10 cellular contexts compared by ENCODE assay signal in genomic region chr3:30578479-30578878, GRCh38. TPM values are rescaled to one million over a fixed set of nuclear protein-coding genes. Genes with fewer than 3 reads are reported as not detected.
A peak's percentile ranks its signal among the peaks of the same experiment; 100 is the strongest.
DNase-seq lines count a peak whose midpoint lies in the region; ATAC-seq and TF ChIP-seq lines count a peak whose summit lies in the region.
"Had no signal": no experiment of that assay in that cellular context is flagged by ENCODE, and none has a peak within 500 bp of the region (broad histone marks: within the 10 kb centered on the region; RNA-seq: fewer than 3 reads in every experiment).

No MANE protein-coding gene starts in this region.

- no peak overlapping the region for H3K4me3 ChIP-seq in thoracic aorta

- no peaks in the 10 kb centered on the region for H3K9me3 Mint-ChIP-seq in activated CD8-positive, alpha-beta memory T cell treated with anti-CD3 and anti-CD28 coated beads, Interleukin-2, amount 10 ng/mL, durations not matched to agents 7 days and 5 days (ENCODE audit: low read depth)
- H3K9me3 Mint-ChIP-seq: IgD-negative memory B cell had no signal

- H3K27ac ChIP-seq in RWPE1 (no peak overlapping the region), thoracic aorta (no peak overlapping the region)
- H3K27ac ChIP-seq: 22Rv1 had no signal

- peak; percentile 0 for DNase-seq in DMS53 (lab: John Stamatoyannopoulos, UW)
- no peak for DNase-seq in DMS53 treated with DMSO at 0.1 percent for 48 hours (lab: John Stamatoyannopoulos, UW; ENCODE audit: unreplicated experiment)
- peak; percentile 5 for DNase-seq in RWPE1 (ENCODE audit: low spot score)
- no peak for DNase-seq in left ventricle myocardium superior
- DNase-seq in thoracic aorta (ENCODE audit: low spot score): peak; percentile 4
- DNase-seq in NCI-H1694 treated with DMSO at 0.1 percent for 48 hours (lab: John Stamatoyannopoulos, UW): no peak
- DNase-seq in activated CD8-positive, alpha-beta memory T cell treated with anti-CD3 and anti-CD28 coated beads, Interleukin-2, amount 10 ng/mL, durations not matched to agents 7 days and 5 days: no peak
- no peak for DNase-seq in NAMALWA (ENCODE audit: low spot score)

- H3K36me3 ChIP-seq in thoracic aorta: no peaks in the 10 kb centered on the region

- peaks cover 2% of the 10 kb centered on the region for H3K4me1 Mint-ChIP-seq in activated CD8-positive, alpha-beta memory T cell treated with anti-CD3 and anti-CD28 coated beads, Interleukin-2, amount 10 ng/mL, durations not matched to agents 7 days and 5 days

- no peaks in the 10 kb centered on the region for H3K27me3 ChIP-seq in thoracic aorta (replicated peaks; ENCODE audit: insufficient read depth)

- H3K4me1 ChIP-seq in thoracic aorta (ENCODE audit: control insufficient read depth in 1 of 2, low read depth in 2 of 2): no peaks in the 10 kb centered on the region

- TF ChIP-seq CTCF in RWPE1 (conservative IDR thresholded peaks at IDR 0.05; ENCODE audit: low read depth) (no peak), thoracic aorta (IDR thresholded peaks at IDR 0.05) (no peak)

- CTCF ChIA-PET in RWPE1 (lab: Yijun Ruan, JAX): interaction anchor here (1.8 kb wide), 1 partner anchor 10 kb away, joined by 5 read pairs; no protein-coding TSS in a partner anchor
- CTCF ChIA-PET in activated CD8-positive, alpha-beta memory T cell treated with anti-CD3 and anti-CD28 coated beads, Interleukin-2, amount 10 ng/mL, durations not matched to agents 7 days and 5 days (lab: Charles Lee): no interaction called here

- H3K4me3 Mint-ChIP-seq in activated CD8-positive, alpha-beta memory T cell treated with anti-CD3 and anti-CD28 coated beads, Interleukin-2, amount 10 ng/mL, durations not matched to agents 7 days and 5 days: no peak overlapping the region

- H3K36me3 Mint-ChIP-seq in activated CD8-positive, alpha-beta memory T cell treated with anti-CD3 and anti-CD28 coated beads, Interleukin-2, amount 10 ng/mL, durations not matched to agents 7 days and 5 days: no peaks in the 10 kb centered on the region
- H3K36me3 Mint-ChIP-seq: IgD-negative memory B cell had no signal

- peak; percentile 56 for ATAC-seq in left ventricle myocardium superior
- ATAC-seq in thoracic aorta (ENCODE audit: insufficient number of reproducible peaks, low FRiP score, low read depth): no peak
- no peak for ATAC-seq in activated CD8-positive, alpha-beta memory T cell treated with anti-CD3 and anti-CD28 coated beads, Interleukin-2, amount 10 ng/mL, durations not matched to agents 7 days and 5 days

- H3K27me3 Mint-ChIP-seq in activated CD8-positive, alpha-beta memory T cell treated with anti-CD3 and anti-CD28 coated beads, Interleukin-2, amount 10 ng/mL, durations not matched to agents 7 days and 5 days: no peaks in the 10 kb centered on the region
- H3K27me3 Mint-ChIP-seq: IgD-negative memory B cell had no signal

- no peak overlapping the region for H3K27ac Mint-ChIP-seq in activated CD8-positive, alpha-beta memory T cell treated with anti-CD3 and anti-CD28 coated beads, Interleukin-2, amount 10 ng/mL, durations not matched to agents 7 days and 5 days

- H3K9me3 ChIP-seq in thoracic aorta: no peaks in the 10 kb centered on the region

- POLR2A ChIA-PET in RWPE1 (lab: Yijun Ruan, JAX; ENCODE audit: low non-redundant PET): no interaction called here

- intact Hi-C loops in left ventricle myocardium superior (cut with micrococcal nuclease): no loop called here

RNA-seq across cellular contexts. Expression of gene TGFBR2, which starts 27.9 kb away (rescaled TPM):
- total RNA-seq in left ventricle myocardium superior: 175 TPM
- 100 to 1,000 TPM; 250 to 355 TPM for total RNA-seq in thoracic aorta
- total RNA-seq in activated CD8-positive, alpha-beta memory T cell treated with anti-CD3 and anti-CD28 coated beads, Interleukin-2, amount 10 ng/mL, durations not matched to agents 7 days and 5 days: 10 to 100 TPM; 47.3 to 50.5 TPM

Comparison
In these comparisons a context has a peak if more than half of its experiments do, and no peak if none do; other contexts are left out.
1. DNase-seq: peak in DMS53 (single experiment), RWPE1 (single experiment) and thoracic aorta (single experiment); none in DMS53 treated with DMSO at 0.1 percent for 48 hours (single experiment), left ventricle myocardium superior (single experiment), NCI-H1694 treated with DMSO at 0.1 percent for 48 hours (single experiment), activated CD8-positive, alpha-beta memory T cell treated with anti-CD3 and anti-CD28 coated beads, Interleukin-2, amount 10 ng/mL, durations not matched to agents 7 days and 5 days (single experiment) and NAMALWA (single experiment).